In the genomic region with DNA sequence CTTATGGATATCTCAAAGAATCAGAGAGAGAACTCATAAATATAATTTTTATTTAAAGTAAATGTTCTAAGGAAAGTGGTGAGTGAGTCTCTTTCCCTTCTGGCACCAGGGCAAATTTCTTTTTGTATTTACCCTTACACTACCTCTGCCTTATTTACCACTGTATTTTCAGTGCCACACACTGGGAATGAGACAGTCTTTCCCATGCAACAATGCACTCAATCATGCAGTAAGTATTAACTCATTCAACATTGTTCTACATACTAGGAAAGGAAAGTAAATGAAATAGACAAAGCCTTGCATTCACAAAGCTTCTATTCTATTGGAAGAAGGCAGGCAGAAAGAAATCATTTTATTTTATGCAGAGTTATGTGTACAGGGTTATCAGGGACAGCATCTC, we compare ENCODE assay signal across 26 cellular contexts.
"Had no signal": no experiment of that assay in that cellular context is flagged by ENCODE, and none has a peak within 500 bp of the region (broad histone marks: within the 10 kb centered on the region; RNA-seq: fewer than 3 reads in every experiment).

No MANE protein-coding gene starts in this region.

- H3K4me2 ChIP-seq: hepatocyte had no signal

- DNase-seq: cerebellar nuclear complex; cortex of kidney; effector memory CD8-positive, alpha-beta T cell; gastrocnemius medialis; heart left ventricle; kidney; left cardiac atrium; left lung; mesenchymal stem cell; midbrain; naive thymus-derived CD4-positive, alpha-beta T cell; pancreas; right lobe of liver; small intestine; stimulated activated CD4-positive, alpha-beta T cell treated with anti-CD3 and anti-CD28 coated beads, Interleukin-1b, Interleukin-23, amount 100 ng/mL, for 48 hours; stimulated activated CD4-positive, alpha-beta T cell treated with anti-CD3 and anti-CD28 coated beads, Interleukin-4, amount 100 ng/mL, for 1 hour; stimulated activated CD8-positive, alpha-beta memory T cell treated with anti-CD3 and anti-CD28 coated beads, Interleukin-4, amount 100 ng/mL, for 48 hours; stimulated activated naive CD4-positive, alpha-beta T cell; stimulated activated naive CD8-positive, alpha-beta T cell treated with anti-CD3 and anti-CD28 coated beads, Interleukin-15, amount 100 ng/mL, for 72 hours; thyroid gland; trophoblast cell had no signal

- ATAC-seq: effector memory CD8-positive, alpha-beta T cell; gastrocnemius medialis; heart left ventricle; left cardiac atrium; left lung; naive thymus-derived CD4-positive, alpha-beta T cell; pancreas; right lobe of liver; stimulated activated naive CD8-positive, alpha-beta T cell treated with anti-CD3 and anti-CD28 coated beads, Interleukin-15, amount 100 ng/mL, for 72 hours had no signal

- H3K4me1 Mint-ChIP-seq: naive thymus-derived CD4-positive, alpha-beta T cell; nephron; stimulated activated naive CD8-positive, alpha-beta T cell treated with anti-CD3 and anti-CD28 coated beads, Interleukin-15, amount 100 ng/mL, for 72 hours had no signal

- H3K4me1 ChIP-seq: gastrocnemius medialis, left lung, pancreas, thyroid gland, vagina had no signal

- H3K79me2 ChIP-seq: hepatocyte had no signal

- H3K27ac Mint-ChIP-seq: effector memory CD8-positive, alpha-beta T cell; naive thymus-derived CD4-positive, alpha-beta T cell; nephron; progenitor cell of endocrine pancreas; stimulated activated naive CD8-positive, alpha-beta T cell treated with anti-CD3 and anti-CD28 coated beads, Interleukin-15, amount 100 ng/mL, for 72 hours had no signal

- H2AFZ ChIP-seq: hepatocyte had no signal

- H3K9me3 ChIP-seq: gastrocnemius medialis, neutrophil, pancreas, right lobe of liver, thyroid gland, vagina had no signal

- H3K4me3 Mint-ChIP-seq: effector memory CD8-positive, alpha-beta T cell; naive thymus-derived CD4-positive, alpha-beta T cell; nephron; stimulated activated naive CD8-positive, alpha-beta T cell treated with anti-CD3 and anti-CD28 coated beads, Interleukin-15, amount 100 ng/mL, for 72 hours had no signal

- H3K36me3 ChIP-seq: gastrocnemius medialis, heart left ventricle, left lung, neutrophil, pancreas, right lobe of liver, thyroid gland, vagina had no signal

- H3K27me3 Mint-ChIP-seq: effector memory CD8-positive, alpha-beta T cell; naive thymus-derived CD4-positive, alpha-beta T cell; progenitor cell of endocrine pancreas; stimulated activated naive CD8-positive, alpha-beta T cell treated with anti-CD3 and anti-CD28 coated beads, Interleukin-15, amount 100 ng/mL, for 72 hours had no signal

- H3K27me3 ChIP-seq: gastrocnemius medialis, heart left ventricle, hepatocyte, left lung, neutrophil, pancreas, right lobe of liver, thyroid gland, vagina had no signal

- H3K27ac ChIP-seq: gastrocnemius medialis, heart left ventricle, hepatocyte, left lung, neutrophil, pancreas, right lobe of liver, thyroid gland, vagina had no signal

- H3K4me3 ChIP-seq: gastrocnemius medialis, heart left ventricle, hepatocyte, left lung, pancreas, right lobe of liver, thyroid gland, vagina had no signal
